Comparison of ENCODE assay signal across 1 cellular context in the genomic region with DNA sequence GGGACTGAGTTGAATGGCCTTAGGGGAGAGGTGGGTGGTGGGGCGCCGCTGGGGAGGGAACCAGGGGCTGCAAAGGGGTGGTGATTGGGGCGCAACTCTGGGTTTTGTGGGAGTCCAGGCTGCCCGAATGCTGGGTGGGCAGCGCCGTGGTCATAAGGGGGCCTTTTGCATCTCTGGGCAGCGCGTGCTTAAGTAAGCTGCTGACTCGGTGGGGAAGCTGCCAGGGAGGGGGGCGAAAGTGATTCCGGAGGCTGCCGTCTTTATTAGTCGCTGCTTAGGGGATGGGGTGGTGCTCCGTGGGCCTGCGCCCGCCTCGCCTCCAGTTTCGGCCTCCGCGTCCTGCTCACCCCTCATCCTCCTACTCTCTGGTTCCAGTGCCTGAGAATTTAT.
A peak's percentile ranks its signal among the peaks of the same experiment; 100 is the strongest.
TF ChIP-seq lines count a peak whose summit lies in the region.

No MANE protein-coding gene starts in this region.

TF ChIP-seq in K562, 482 proteins besides CTCF, POLR2A, EP300 and RAD21 (continued from another document):
- TF ChIP-seq, protein P1, sequence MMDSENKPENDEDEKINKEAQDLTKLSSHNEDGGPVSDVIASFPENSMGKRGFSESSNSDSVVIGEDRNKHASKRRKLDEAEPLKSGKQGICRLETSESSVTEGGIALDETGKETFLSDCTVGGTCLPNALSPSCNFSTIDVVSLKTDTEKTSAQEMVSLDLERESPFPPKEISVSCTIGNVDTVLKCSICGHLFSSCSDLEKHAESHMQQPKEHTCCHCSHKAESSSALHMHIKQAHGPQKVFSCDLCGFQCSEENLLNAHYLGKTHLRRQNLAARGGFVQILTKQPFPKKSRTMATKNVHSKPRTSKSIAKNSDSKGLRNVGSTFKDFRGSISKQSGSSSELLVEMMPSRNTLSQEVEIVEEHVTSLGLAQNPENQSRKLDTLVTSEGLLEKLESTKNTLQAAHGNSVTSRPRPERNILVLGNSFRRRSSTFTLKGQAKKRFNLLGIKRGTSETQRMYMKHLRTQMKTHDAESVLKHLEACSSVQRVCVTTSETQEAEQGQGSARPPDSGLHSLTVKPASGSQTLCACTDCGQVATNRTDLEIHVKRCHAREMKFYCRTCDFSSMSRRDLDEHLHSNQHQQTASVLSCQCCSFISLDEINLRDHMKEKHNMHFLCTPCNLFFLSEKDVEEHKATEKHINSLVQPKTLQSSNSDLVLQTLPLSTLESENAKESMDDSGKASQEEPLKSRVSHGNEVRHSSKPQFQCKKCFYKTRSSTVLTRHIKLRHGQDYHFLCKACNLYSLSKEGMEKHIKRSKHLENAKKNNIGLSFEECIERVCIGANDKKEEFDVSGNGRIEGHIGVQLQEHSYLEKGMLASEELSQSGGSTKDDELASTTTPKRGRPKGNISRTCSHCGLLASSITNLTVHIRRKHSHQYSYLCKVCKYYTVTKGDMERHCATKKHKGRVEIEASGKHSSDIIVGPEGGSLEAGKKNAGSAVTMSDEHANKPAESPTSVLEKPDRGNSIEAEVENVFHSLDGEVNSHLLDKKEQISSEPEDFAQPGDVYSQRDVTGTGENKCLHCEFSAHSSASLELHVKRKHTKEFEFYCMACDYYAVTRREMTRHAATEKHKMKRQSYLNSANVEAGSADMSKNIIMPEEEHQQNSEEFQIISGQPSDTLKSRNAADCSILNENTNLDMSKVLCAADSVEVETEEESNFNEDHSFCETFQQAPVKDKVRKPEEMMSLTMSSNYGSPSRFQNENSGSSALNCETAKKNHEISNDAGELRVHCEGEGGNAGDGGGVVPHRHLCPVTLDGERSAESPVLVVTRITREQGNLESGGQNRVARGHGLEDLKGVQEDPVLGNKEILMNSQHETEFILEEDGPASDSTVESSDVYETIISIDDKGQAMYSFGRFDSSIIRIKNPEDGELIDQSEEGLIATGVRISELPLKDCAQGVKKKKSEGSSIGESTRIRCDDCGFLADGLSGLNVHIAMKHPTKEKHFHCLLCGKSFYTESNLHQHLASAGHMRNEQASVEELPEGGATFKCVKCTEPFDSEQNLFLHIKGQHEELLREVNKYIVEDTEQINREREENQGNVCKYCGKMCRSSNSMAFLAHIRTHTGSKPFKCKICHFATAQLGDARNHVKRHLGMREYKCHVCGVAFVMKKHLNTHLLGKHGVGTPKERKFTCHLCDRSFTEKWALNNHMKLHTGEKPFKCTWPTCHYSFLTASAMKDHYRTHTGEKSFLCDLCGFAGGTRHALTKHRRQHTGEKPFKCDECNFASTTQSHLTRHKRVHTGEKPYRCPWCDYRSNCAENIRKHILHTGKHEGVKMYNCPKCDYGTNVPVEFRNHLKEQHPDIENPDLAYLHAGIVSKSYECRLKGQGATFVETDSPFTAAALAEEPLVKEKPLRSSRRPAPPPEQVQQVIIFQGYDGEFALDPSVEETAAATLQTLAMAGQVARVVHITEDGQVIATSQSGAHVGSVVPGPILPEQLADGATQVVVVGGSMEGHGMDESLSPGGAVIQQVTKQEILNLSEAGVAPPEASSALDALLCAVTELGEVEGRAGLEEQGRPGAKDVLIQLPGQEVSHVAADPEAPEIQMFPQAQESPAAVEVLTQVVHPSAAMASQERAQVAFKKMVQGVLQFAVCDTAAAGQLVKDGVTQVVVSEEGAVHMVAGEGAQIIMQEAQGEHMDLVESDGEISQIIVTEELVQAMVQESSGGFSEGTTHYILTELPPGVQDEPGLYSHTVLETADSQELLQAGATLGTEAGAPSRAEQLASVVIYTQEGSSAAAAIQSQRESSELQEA (IDR thresholded peaks at IDR 0.05; ENCODE audit: low read depth), result no peak
- TF ChIP-seq SMARCC2 (IDR thresholded peaks at IDR 0.05; ENCODE audit: low read depth) (no peak), KHSRP (IDR thresholded peaks at IDR 0.05) (no peak), GTF2F1 (IDR thresholded peaks at IDR 0.05; ENCODE audit: low read depth, low read length) (no peak), CSDE1 (IDR thresholded peaks at IDR 0.05) (no peak), TCF7 (IDR thresholded peaks at IDR 0.05; ENCODE audit: borderline replicate concordance) (no peak), ZNF146 (CRISPR knock-in tag; IDR thresholded peaks at IDR 0.05; ENCODE audit: unreplicated experiment) (no peak), ZNF668 (CRISPR knock-in tag; IDR thresholded peaks at IDR 0.05) (no peak), MBD2 (IDR thresholded peaks at IDR 0.05; ENCODE audit: borderline replicate concordance, low read depth) (no peak), MTA3 (IDR thresholded peaks at IDR 0.05; ENCODE audit: borderline replicate concordance) (no peak), BRCA1 (IDR thresholded peaks at IDR 0.05) (no peak), BRCA1 (CRISPR knock-in tag; IDR thresholded peaks at IDR 0.05) (no peak)
- TF ChIP-seq, protein P2, sequence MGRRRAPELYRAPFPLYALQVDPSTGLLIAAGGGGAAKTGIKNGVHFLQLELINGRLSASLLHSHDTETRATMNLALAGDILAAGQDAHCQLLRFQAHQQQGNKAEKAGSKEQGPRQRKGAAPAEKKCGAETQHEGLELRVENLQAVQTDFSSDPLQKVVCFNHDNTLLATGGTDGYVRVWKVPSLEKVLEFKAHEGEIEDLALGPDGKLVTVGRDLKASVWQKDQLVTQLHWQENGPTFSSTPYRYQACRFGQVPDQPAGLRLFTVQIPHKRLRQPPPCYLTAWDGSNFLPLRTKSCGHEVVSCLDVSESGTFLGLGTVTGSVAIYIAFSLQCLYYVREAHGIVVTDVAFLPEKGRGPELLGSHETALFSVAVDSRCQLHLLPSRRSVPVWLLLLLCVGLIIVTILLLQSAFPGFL (CRISPR knock-in tag; IDR thresholded peaks at IDR 0.05), result no peak
- TF ChIP-seq, protein P3, sequence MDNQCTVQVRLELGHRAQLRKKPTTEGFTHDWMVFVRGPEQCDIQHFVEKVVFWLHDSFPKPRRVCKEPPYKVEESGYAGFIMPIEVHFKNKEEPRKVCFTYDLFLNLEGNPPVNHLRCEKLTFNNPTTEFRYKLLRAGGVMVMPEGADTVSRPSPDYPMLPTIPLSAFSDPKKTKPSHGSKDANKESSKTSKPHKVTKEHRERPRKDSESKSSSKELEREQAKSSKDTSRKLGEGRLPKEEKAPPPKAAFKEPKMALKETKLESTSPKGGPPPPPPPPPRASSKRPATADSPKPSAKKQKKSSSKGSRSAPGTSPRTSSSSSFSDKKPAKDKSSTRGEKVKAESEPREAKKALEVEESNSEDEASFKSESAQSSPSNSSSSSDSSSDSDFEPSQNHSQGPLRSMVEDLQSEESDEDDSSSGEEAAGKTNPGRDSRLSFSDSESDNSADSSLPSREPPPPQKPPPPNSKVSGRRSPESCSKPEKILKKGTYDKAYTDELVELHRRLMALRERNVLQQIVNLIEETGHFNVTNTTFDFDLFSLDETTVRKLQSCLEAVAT (IDR thresholded peaks at IDR 0.05), result 0 out of 4 replicates have a peak, but pooled peaks of 1 of the 2 experiments have one; percentile 19
- TF ChIP-seq, protein P4, sequence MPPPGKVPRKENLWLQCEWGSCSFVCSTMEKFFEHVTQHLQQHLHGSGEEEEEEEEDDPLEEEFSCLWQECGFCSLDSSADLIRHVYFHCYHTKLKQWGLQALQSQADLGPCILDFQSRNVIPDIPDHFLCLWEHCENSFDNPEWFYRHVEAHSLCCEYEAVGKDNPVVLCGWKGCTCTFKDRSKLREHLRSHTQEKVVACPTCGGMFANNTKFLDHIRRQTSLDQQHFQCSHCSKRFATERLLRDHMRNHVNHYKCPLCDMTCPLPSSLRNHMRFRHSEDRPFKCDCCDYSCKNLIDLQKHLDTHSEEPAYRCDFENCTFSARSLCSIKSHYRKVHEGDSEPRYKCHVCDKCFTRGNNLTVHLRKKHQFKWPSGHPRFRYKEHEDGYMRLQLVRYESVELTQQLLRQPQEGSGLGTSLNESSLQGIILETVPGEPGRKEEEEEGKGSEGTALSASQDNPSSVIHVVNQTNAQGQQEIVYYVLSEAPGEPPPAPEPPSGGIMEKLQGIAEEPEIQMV (tag; conservative IDR thresholded peaks at IDR 0.05; ENCODE audit: low read depth), result no peak
- TF ChIP-seq, protein P5, sequence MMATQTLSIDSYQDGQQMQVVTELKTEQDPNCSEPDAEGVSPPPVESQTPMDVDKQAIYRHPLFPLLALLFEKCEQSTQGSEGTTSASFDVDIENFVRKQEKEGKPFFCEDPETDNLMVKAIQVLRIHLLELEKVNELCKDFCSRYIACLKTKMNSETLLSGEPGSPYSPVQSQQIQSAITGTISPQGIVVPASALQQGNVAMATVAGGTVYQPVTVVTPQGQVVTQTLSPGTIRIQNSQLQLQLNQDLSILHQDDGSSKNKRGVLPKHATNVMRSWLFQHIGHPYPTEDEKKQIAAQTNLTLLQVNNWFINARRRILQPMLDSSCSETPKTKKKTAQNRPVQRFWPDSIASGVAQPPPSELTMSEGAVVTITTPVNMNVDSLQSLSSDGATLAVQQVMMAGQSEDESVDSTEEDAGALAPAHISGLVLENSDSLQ (IDR thresholded peaks at IDR 0.05), result no peak
